20 cellular contexts compared by ENCODE assay signal in the genomic region with DNA sequence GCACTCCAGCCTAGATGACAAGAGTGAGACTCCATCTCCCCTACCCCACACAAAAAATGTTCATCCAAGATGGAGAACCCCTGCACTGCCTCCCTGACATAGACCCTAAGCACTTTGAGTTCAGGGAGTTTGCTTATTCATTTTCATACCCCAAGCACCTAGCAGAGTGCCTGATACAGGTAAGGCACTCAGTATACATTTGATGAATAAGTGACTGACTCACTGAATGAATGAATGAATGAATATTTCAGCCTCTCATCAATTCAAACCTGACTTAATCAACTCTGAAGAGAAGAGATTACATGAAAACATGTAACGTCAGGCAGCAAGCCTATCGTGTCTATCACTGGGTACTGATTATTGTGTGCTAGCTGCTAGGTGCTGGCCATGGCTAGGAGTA.
A peak's percentile ranks its signal among the peaks of the same experiment; 100 is the strongest.
DNase-seq lines count a peak whose midpoint lies in the region; ATAC-seq, FAIRE-seq and TF ChIP-seq lines count a peak whose summit lies in the region.
"Had no signal": no experiment of that assay in that cellular context is flagged by ENCODE, and none has a peak within 500 bp of the region (broad histone marks: within the 10 kb centered on the region; RNA-seq: fewer than 3 reads in every experiment).

No MANE protein-coding gene starts in this region.

- H3K27ac Mint-ChIP-seq in stimulated activated effector memory CD8-positive, alpha-beta T cell treated with anti-CD3 and anti-CD28 coated beads, Interleukin-12 subunit alpha, Interleukin-12 subunit beta, amount 100 ng/mL, for 72 hours, result peak overlapping the region; percentile 52
- H3K27ac Mint-ChIP-seq in chondrocyte (ENCODE audit: unreplicated experiment), result no peak overlapping the region
- no peak overlapping the region for H3K27ac Mint-ChIP-seq in activated naive CD8-positive, alpha-beta T cell treated with anti-CD3 and anti-CD28 coated beads for 36 hours
- H3K27ac Mint-ChIP-seq: CD14-positive monocyte; stimulated activated memory B cell treated with anti-CD40 and anti-IgM and Interleukin-4, amounts not matched to agents 10 μg/mL and 1 μg/mL and 100 μg/mL, for 72 hours; T-helper 1 cell treated with Interleukin-12 subunit alpha and Interleukin-12 subunit beta and Interleukin-4 antibody, amounts not matched to agents 30 μg/mL and 1 μg/mL, for 36 hours had no signal

- no peaks in the 10 kb centered on the region for H3K27me3 Mint-ChIP-seq in chondrocyte (ENCODE audit: low read depth)
- peaks cover 2% of the 10 kb centered on the region for H3K27me3 Mint-ChIP-seq in activated naive CD8-positive, alpha-beta T cell treated with anti-CD3 and anti-CD28 coated beads for 36 hours

- no peak for ATAC-seq in stimulated activated effector memory CD8-positive, alpha-beta T cell treated with anti-CD3 and anti-CD28 coated beads, Interleukin-12 subunit alpha, Interleukin-12 subunit beta, amount 100 ng/mL, for 72 hours
- ATAC-seq: stimulated activated memory B cell treated with anti-CD40 and anti-IgM and Interleukin-4, amounts not matched to agents 10 μg/mL and 1 μg/mL and 100 μg/mL, for 72 hours had no signal

- H3K27ac ChIP-seq in GM23248 (0 out of 2 replicates have a peak overlapping the region, but pooled peaks have one; percentile 25), kidney (ENCODE audit: low read depth in 2 of 2, low read length in 2 of 2) (peak overlapping the region; percentile 60 to 92), brain microvascular endothelial cell (no peak overlapping the region)
- H3K27ac ChIP-seq: colonic mucosa, SJCRH30 had no signal

- FAIRE-seq in kidney (lab: Jason Lieb, UNC) (no peak), D721Med (lab: Jason Lieb, UNC) (no peak)

- peaks cover 10% of the 10 kb centered on the region for H3K4me1 Mint-ChIP-seq in stimulated activated effector memory CD8-positive, alpha-beta T cell treated with anti-CD3 and anti-CD28 coated beads, Interleukin-12 subunit alpha, Interleukin-12 subunit beta, amount 100 ng/mL, for 72 hours
- peaks cover 15% of the 10 kb centered on the region for H3K4me1 Mint-ChIP-seq in chondrocyte (ENCODE audit: low read depth)
- H3K4me1 Mint-ChIP-seq in activated naive CD8-positive, alpha-beta T cell treated with anti-CD3 and anti-CD28 coated beads for 36 hours, result peaks cover 7% of the 10 kb centered on the region
- H3K4me1 Mint-ChIP-seq: stimulated activated memory B cell treated with anti-CD40 and anti-IgM and Interleukin-4, amounts not matched to agents 10 μg/mL and 1 μg/mL and 100 μg/mL, for 72 hours had no signal

- H3K36me3 ChIP-seq in GM23248 (ENCODE audit: low read depth) (no peaks in the 10 kb centered on the region), adipocyte (ENCODE audit: control insufficient read depth, insufficient read depth, low read length, severe bottlenecking) (no peaks in the 10 kb centered on the region), kidney (ENCODE audit: control insufficient read depth in 1 of 2, insufficient read depth in 2 of 2, low read length in 2 of 2) (no peaks in the 10 kb centered on the region), brain microvascular endothelial cell (replicated peaks) (no peaks in the 10 kb centered on the region)
- H3K36me3 ChIP-seq: colonic mucosa, SJCRH30 had no signal

- no peaks in the 10 kb centered on the region for H3K9me3 Mint-ChIP-seq in stimulated activated effector memory CD8-positive, alpha-beta T cell treated with anti-CD3 and anti-CD28 coated beads, Interleukin-12 subunit alpha, Interleukin-12 subunit beta, amount 100 ng/mL, for 72 hours
- H3K9me3 Mint-ChIP-seq in chondrocyte (ENCODE audit: low read depth), result no peaks in the 10 kb centered on the region
- no peaks in the 10 kb centered on the region for H3K9me3 Mint-ChIP-seq in activated naive CD8-positive, alpha-beta T cell treated with anti-CD3 and anti-CD28 coated beads for 36 hours
- H3K9me3 Mint-ChIP-seq: T-helper 1 cell treated with Interleukin-12 subunit alpha and Interleukin-12 subunit beta and Interleukin-4 antibody, amounts not matched to agents 30 μg/mL and 1 μg/mL, for 36 hours had no signal

- no peaks in the 10 kb centered on the region for H3K36me3 Mint-ChIP-seq in stimulated activated effector memory CD8-positive, alpha-beta T cell treated with anti-CD3 and anti-CD28 coated beads, Interleukin-12 subunit alpha, Interleukin-12 subunit beta, amount 100 ng/mL, for 72 hours
- H3K36me3 Mint-ChIP-seq in chondrocyte (ENCODE audit: low read depth), result no peaks in the 10 kb centered on the region
- no peaks in the 10 kb centered on the region for H3K36me3 Mint-ChIP-seq in activated naive CD8-positive, alpha-beta T cell treated with anti-CD3 and anti-CD28 coated beads for 36 hours
- H3K36me3 Mint-ChIP-seq: CD14-positive monocyte; stimulated activated memory B cell treated with anti-CD40 and anti-IgM and Interleukin-4, amounts not matched to agents 10 μg/mL and 1 μg/mL and 100 μg/mL, for 72 hours had no signal

- no peaks in the 10 kb centered on the region for H3K79me2 ChIP-seq in GM23248 (ENCODE audit: insufficient read depth)

- DNase-seq in GM23248, result no peak
- no peak for DNase-seq in adipocyte (ENCODE audit: low read depth)
- DNase-seq in kidney, result no peak
- no peak for DNase-seq in stimulated activated effector memory CD8-positive, alpha-beta T cell treated with anti-CD3 and anti-CD28 coated beads, Interleukin-12 subunit alpha, Interleukin-12 subunit beta, amount 100 ng/mL, for 72 hours (ENCODE audit: low spot score in 2 of 2)
- DNase-seq in chondrocyte (ENCODE audit: low spot score), result no peak
- DNase-seq in D721Med (ENCODE audit: insufficient read length, low spot score), result no peak
- DNase-seq in activated naive CD8-positive, alpha-beta T cell treated with anti-CD3 and anti-CD28 coated beads for 36 hours, result no peak
- no peak for DNase-seq in brain microvascular endothelial cell
- DNase-seq: activated naive CD4-positive, alpha-beta T cell treated with Interleukin-2 at 50 U/mL for 16 hours; colonic mucosa; foreskin fibroblast; GDM1; H7; NCI-H1105 treated with DMSO at 0.1 percent for 48 hours; NCI-H748 treated with DMSO at 0.1 percent for 48 hours; SJCRH30 had no signal

- no peak overlapping the region for H3K4me3 Mint-ChIP-seq in stimulated activated effector memory CD8-positive, alpha-beta T cell treated with anti-CD3 and anti-CD28 coated beads, Interleukin-12 subunit alpha, Interleukin-12 subunit beta, amount 100 ng/mL, for 72 hours
- H3K4me3 Mint-ChIP-seq in chondrocyte (ENCODE audit: unreplicated experiment), result no peak overlapping the region
- H3K4me3 Mint-ChIP-seq in activated naive CD8-positive, alpha-beta T cell treated with anti-CD3 and anti-CD28 coated beads for 36 hours, result no peak overlapping the region
- H3K4me3 Mint-ChIP-seq: CD14-positive monocyte; stimulated activated memory B cell treated with anti-CD40 and anti-IgM and Interleukin-4, amounts not matched to agents 10 μg/mL and 1 μg/mL and 100 μg/mL, for 72 hours; T-helper 1 cell treated with Interleukin-12 subunit alpha and Interleukin-12 subunit beta and Interleukin-4 antibody, amounts not matched to agents 30 μg/mL and 1 μg/mL, for 36 hours had no signal

- H3K9ac ChIP-seq in GM23248, result peak overlapping the region; percentile 49; the same call in 1 of the 2 replicates
- H3K9ac ChIP-seq in adipocyte (ENCODE audit: low read length), result peak overlapping the region; percentile 44
- H3K9ac ChIP-seq in kidney (ENCODE audit: low read length in 2 of 2), result no peak overlapping the region

- no peaks in the 10 kb centered on the region for H3K9me2 ChIP-seq in GM23248 (ENCODE audit: insufficient read depth)

- WGBS in GM23248 (ENCODE audit: low coverage in 1 of 2, low lambda C conversion rate in 2 of 2, missing lambda C conversion rate in 2 of 2), 2 experiments, result 59 to 65% methylated on average over 2 of the region's 2 CpGs

- in situ Hi-C loops in GM23248 (cut with MboI), result loop anchor here (10.0 kb wide), 1 partner anchor 121 kb away; the partner anchor contains the start of gene GADD45A
- in situ Hi-C loops in brain microvascular endothelial cell (cut with HindIII; ENCODE audit: low pct_ligation_motif_present, low sequenced_read_pairs), result no loop called here

- H3K27me3 ChIP-seq in GM23248 (replicated peaks; ENCODE audit: insufficient read depth) (no peaks in the 10 kb centered on the region), adipocyte (replicated peaks; ENCODE audit: control insufficient read depth, insufficient read depth, low read length) (no peaks in the 10 kb centered on the region), brain microvascular endothelial cell (replicated peaks) (no peaks in the 10 kb centered on the region)
- H3K27me3 ChIP-seq: colonic mucosa, SJCRH30 had no signal

- H3F3A ChIP-seq in GM23248 (ENCODE audit: insufficient read depth), result peaks cover 14% of the 10 kb centered on the region

- H3K4me3 ChIP-seq in GM23248 (no peak overlapping the region), adipocyte (ENCODE audit: low read length) (peak overlapping the region; percentile 17), kidney (ENCODE audit: low read length in 2 of 2) (no peak overlapping the region), brain microvascular endothelial cell (ENCODE audit: low read depth, low read length) (no peak overlapping the region)
- H3K4me3 ChIP-seq: colonic mucosa, mucosa of descending colon, SJCRH30 had no signal

- no peak for TF ChIP-seq CTCF in kidney (IDR thresholded peaks at IDR 0.05; ENCODE audit: borderline replicate concordance, extremely low read depth, insufficient read depth)
- TF ChIP-seq CTCF in chondrocyte (IDR thresholded peaks at IDR 0.05), result no peak
- TF ChIP-seq CTCF in D721Med (IDR thresholded peaks at IDR 0.05; ENCODE audit: insufficient read depth, missing control alignments), result no peak
- TF ChIP-seq CTCF in brain microvascular endothelial cell (IDR thresholded peaks at IDR 0.05; ENCODE audit: low read depth, low read length, missing control alignments), result no peak

- no peaks in the 10 kb centered on the region for H4K20me1 ChIP-seq in GM23248 (ENCODE audit: insufficient read depth)

- no peaks in the 10 kb centered on the region for H3K9me3 ChIP-seq in GM23248 (ENCODE audit: low read depth)
- no peaks in the 10 kb centered on the region for H3K9me3 ChIP-seq in adipocyte (ENCODE audit: control insufficient read depth, low read length)
- no peaks in the 10 kb centered on the region for H3K9me3 ChIP-seq in kidney (ENCODE audit: control insufficient read depth in 1 of 2, low read length in 2 of 2)
- H3K9me3 ChIP-seq: colonic mucosa, mucosa of descending colon, SJCRH30 had no signal

- H3K4me1 ChIP-seq in GM23248 (ENCODE audit: insufficient read depth), result peaks cover 8% of the 10 kb centered on the region
- H3K4me1 ChIP-seq in adipocyte (ENCODE audit: control insufficient read depth, insufficient read depth, low read length), result peaks cover 45% of the 10 kb centered on the region
- peaks cover 8 to 12% of the 10 kb centered on the region in 2 donors for H3K4me1 ChIP-seq in kidney (ENCODE audit: control insufficient read depth in 1 of 2, insufficient read depth in 1 of 2, low read depth in 1 of 2, low read length in 2 of 2)
- H3K4me1 ChIP-seq: colonic mucosa had no signal

- intact Hi-C loops in kidney (cut with DNase I), result no loop called here

- no peak overlapping the region for H3K4me2 ChIP-seq in GM23248 (ENCODE audit: unreplicated experiment)

- peak overlapping the region; percentile 15 for H2AFZ ChIP-seq in GM23248

Comparison
In these comparisons a context has a peak if more than half of its experiments do, and no peak if none do; other contexts are left out.
1. H3K9ac ChIP-seq: peak in GM23248 (single experiment) and adipocyte (single experiment); none in kidney (0 of 2).